ENCODE assay signal across 8 cellular contexts in the genomic region with DNA sequence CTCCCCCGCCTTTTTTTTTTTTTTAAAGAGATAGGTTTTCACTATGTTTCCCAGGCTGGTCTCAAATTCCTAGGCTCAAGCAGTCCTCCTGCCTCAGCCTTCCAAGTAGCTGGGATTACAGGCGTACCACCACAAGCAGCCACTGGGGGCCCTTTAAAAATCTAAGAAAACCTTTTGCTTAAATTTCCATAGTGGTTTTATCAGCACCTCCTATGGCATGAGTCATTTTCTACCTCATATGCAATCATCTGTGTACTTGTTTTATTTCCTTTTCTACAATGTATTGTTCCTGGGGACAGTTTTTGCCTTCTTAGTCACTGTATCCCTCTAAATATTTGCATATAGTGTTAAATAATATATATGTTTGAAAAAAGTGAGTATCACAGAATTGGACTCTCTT. TPM values are rescaled to one million over a fixed set of nuclear protein-coding genes. Genes with fewer than 3 reads are reported as not detected.
DNase-seq lines count a peak whose midpoint lies in the region; ATAC-seq and TF ChIP-seq lines count a peak whose summit lies in the region.

No MANE protein-coding gene starts in this region.

- H3K36me3 ChIP-seq in esophagus muscularis mucosa: no peaks in the 10 kb centered on the region

- H3K9me3 Mint-ChIP-seq in central memory CD8-positive, alpha-beta T cell: no peaks in the 10 kb centered on the region

- no peak overlapping the region for H3K4me3 ChIP-seq in esophagus muscularis mucosa

- ATAC-seq in HG03159 (IDR thresholded peaks at IDR 0.05; ENCODE audit: unreplicated experiment): peak; percentile 55
- peak; percentile 77 for ATAC-seq in central memory CD8-positive, alpha-beta T cell (replicated peaks; ENCODE audit: extremely low read depth, poor library complexity, severe bottlenecking)
- ATAC-seq in HG03457 (IDR thresholded peaks at IDR 0.05; ENCODE audit: unreplicated experiment): no peak

- no peak for TF ChIP-seq POLR2A in esophagus muscularis mucosa (IDR thresholded peaks at IDR 0.05; ENCODE audit: low read depth)

- peak; percentile 55 for DNase-seq in ELF-1 (ENCODE audit: low read depth, low spot score)
- DNase-seq in T follicular helper cell (ENCODE audit: low read depth): peak; percentile 45
- peak in 1 of 2 donors; percentile 47 for DNase-seq in central memory CD8-positive, alpha-beta T cell (ENCODE audit: low spot score in 2 of 2)
- DNase-seq in non-pigmented ciliary epithelial cell (ENCODE audit: low read depth): peak; percentile 49
- DNase-seq in esophagus muscularis mucosa (ENCODE audit: extremely low spot score): no peak
- DNase-seq in NCI-H128 (lab: John Stamatoyannopoulos, UW; ENCODE audit: unreplicated experiment): no peak

- TF ChIP-seq CTCF in esophagus muscularis mucosa (IDR thresholded peaks at IDR 0.05): peak in 1 of 3 experiments; percentile 26

- H3K27ac Mint-ChIP-seq in central memory CD8-positive, alpha-beta T cell (ENCODE audit: low read depth): peak overlapping the region; percentile 93

- H3K9me3 ChIP-seq in esophagus muscularis mucosa: no peaks in the 10 kb centered on the region

- intact Hi-C loops in esophagus muscularis mucosa (cut with DNase I): no loop called here

- TF ChIP-seq EP300 in esophagus muscularis mucosa (IDR thresholded peaks at IDR 0.05): no peak

- WGBS in esophagus muscularis mucosa: 95% methylated on average over 2 of the region's 2 CpGs

- peaks cover 31 to 92% (median 87%) of the 10 kb centered on the region in 4 donors for H3K4me1 ChIP-seq in esophagus muscularis mucosa

- H3K4me3 Mint-ChIP-seq in central memory CD8-positive, alpha-beta T cell: peak overlapping the region; percentile 74

- no peaks in the 10 kb centered on the region for H3K27me3 Mint-ChIP-seq in central memory CD8-positive, alpha-beta T cell

- H3K27ac ChIP-seq in esophagus muscularis mucosa (replicated peaks in 1 of 4): no peak overlapping the region

- peaks cover 87% of the 10 kb centered on the region for H3K4me1 Mint-ChIP-seq in central memory CD8-positive, alpha-beta T cell

- H3K27me3 ChIP-seq in esophagus muscularis mucosa: no peaks in the 10 kb centered on the region

- H3K36me3 Mint-ChIP-seq in central memory CD8-positive, alpha-beta T cell (ENCODE audit: insufficient read depth): peaks cover 27% of the 10 kb centered on the region

RNA-seq across cellular contexts. Expression of a gene that starts 29.2 kb away (rescaled TPM):
- total RNA-seq in esophagus muscularis mucosa: 10 to 100 TPM; 54.2 to 79.6 (median 69.2) TPM

Comparison
In these comparisons a context has a peak if more than half of its experiments do, and no peak if none do; other contexts are left out.
1. DNase-seq: peak in ELF-1 (single experiment), T follicular helper cell (single experiment) and non-pigmented ciliary epithelial cell (single experiment); none in esophagus muscularis mucosa (single experiment) and NCI-H128 (single experiment).